8 cellular contexts compared by ENCODE assay signal in the genomic region with DNA sequence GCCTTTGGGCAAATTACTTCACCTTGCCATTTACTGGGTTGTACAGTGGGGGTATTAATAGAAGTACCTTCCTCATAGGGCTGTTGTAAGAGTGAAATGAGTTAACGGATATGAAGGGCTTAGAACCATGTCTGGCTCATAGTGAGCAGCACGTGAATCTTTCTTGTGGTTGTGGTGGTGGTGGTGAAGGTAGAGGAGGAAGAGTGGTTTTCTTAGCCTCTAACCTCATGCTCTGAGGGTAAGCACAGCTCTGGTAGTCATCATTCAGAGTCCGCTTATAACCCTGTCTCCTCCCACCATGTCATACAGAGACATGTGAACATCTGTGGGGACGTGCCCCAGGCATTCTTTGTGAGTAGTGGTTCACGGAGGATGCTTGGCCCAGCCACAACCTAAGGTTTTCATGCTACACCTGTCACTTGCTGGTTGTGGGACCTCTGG. TPM values are rescaled to one million over a fixed set of nuclear protein-coding genes. Genes with fewer than 3 reads are reported as not detected.
DNase-seq lines count a peak whose midpoint lies in the region; ATAC-seq and TF ChIP-seq lines count a peak whose summit lies in the region.

No MANE protein-coding gene starts in this region.

- no TSS peak for BruUV-seq in mammary epithelial cell (replicated peaks; lab: Mats Ljungman, UMichigan)

- dilution Hi-C loops in mammary epithelial cell (cut with HindIII; ENCODE audit: low sequenced_read_pairs), result no loop called here

- H3K27ac ChIP-seq in MM.1S (ENCODE audit: low read length) (peak overlapping the region; percentile 80), mammary epithelial cell (ENCODE audit: insufficient read depth, low read depth, low read length) (no peak overlapping the region), lower lobe of right lung (no peak overlapping the region), WERI-Rb-1 (no peak overlapping the region)

- H3K4me3 ChIP-seq in MM.1S (ENCODE audit: low read length) (0 out of 2 replicates have a peak overlapping the region, but pooled peaks have one; percentile 23), mammary epithelial cell (replicated peaks in 1 of 3; ENCODE audit: insufficient read depth in 1 of 3, low read depth in 2 of 3, low read length in 3 of 3) (no peak overlapping the region), lower lobe of right lung (no peak overlapping the region), WERI-Rb-1 (ENCODE audit: low read depth, low read length) (no peak overlapping the region)

- DNase-seq in EH (ENCODE audit: low read depth) (peak; percentile 20), MM.1S (peak; percentile 97), mammary epithelial cell (peak; percentile 76), DMS114 treated with DMSO at 0.1 percent for 48 hours (lab: John Stamatoyannopoulos, UW; ENCODE audit: unreplicated experiment) (no peak), NCI-H1048 (lab: John Stamatoyannopoulos, UW) (no peak), lower lobe of right lung (no peak), WERI-Rb-1 (no peak)

- H3F3A ChIP-seq in MM.1S (ENCODE audit: insufficient read depth, low read length), result peaks cover 18% of the 10 kb centered on the region

- WGBS in mammary epithelial cell (ENCODE audit: low coverage, missing lambda C conversion rate), result 14% methylated on average over 5 of the region's 5 CpGs

- TF ChIP-seq CTCF in MM.1S (IDR thresholded peaks at IDR 0.05; ENCODE audit: low read length), result no peak
- TF ChIP-seq CTCF in mammary epithelial cell (conservative IDR thresholded peaks at IDR 0.05 in 1 of 2, IDR thresholded peaks at IDR 0.05 in 1 of 2; ENCODE audit: extremely low read depth in 1 of 2, insufficient read depth in 1 of 2, low read depth in 1 of 2, low read length in 2 of 2), result no peak
- no peak for TF ChIP-seq CTCF in lower lobe of right lung (IDR thresholded peaks at IDR 0.05)
- TF ChIP-seq CTCF in WERI-Rb-1 (IDR thresholded peaks at IDR 0.05; ENCODE audit: low read depth, low read length), result no peak

- in situ Hi-C loops in mammary epithelial cell (cut with MboI; ENCODE audit: low sequenced_read_pairs in 2 of 2), result no loop called here

- H2AFZ ChIP-seq in MM.1S (ENCODE audit: low read length) (no peak overlapping the region), mammary epithelial cell (ENCODE audit: low read depth, low read length) (no peak overlapping the region)

- CTCF ChIA-PET in mammary epithelial cell (lab: Charles Lee; ENCODE audit: low non-redundant PET), result no interaction called here

- H3K4me2 ChIP-seq in MM.1S (ENCODE audit: low read depth, low read length), result peak overlapping the region; percentile 54
- H3K4me2 ChIP-seq in mammary epithelial cell (ENCODE audit: insufficient read depth, low read depth, low read length), result no peak overlapping the region

- intact Hi-C loops in mammary epithelial cell (cut with micrococcal nuclease), result no loop called here
- intact Hi-C loops in lower lobe of right lung (cut with DNase I), result no loop called here

- no peaks in the 10 kb centered on the region for H4K20me1 ChIP-seq in MM.1S (ENCODE audit: insufficient read depth, low read length)
- H4K20me1 ChIP-seq in mammary epithelial cell (ENCODE audit: insufficient read depth, low read length), result peaks cover 4% of the 10 kb centered on the region

- peaks cover 68% of the 10 kb centered on the region for H3K79me2 ChIP-seq in MM.1S (ENCODE audit: low read length)
- H3K79me2 ChIP-seq in mammary epithelial cell (ENCODE audit: insufficient read depth, low read length), result peaks cover 97% of the 10 kb centered on the region

- no peaks in the 10 kb centered on the region for H3K9me2 ChIP-seq in MM.1S (replicated peaks; ENCODE audit: insufficient read depth, low read length)

- H3K9me3 ChIP-seq in MM.1S (replicated peaks; ENCODE audit: insufficient read depth, low read length) (no peaks in the 10 kb centered on the region), mammary epithelial cell (replicated peaks; ENCODE audit: insufficient read depth, low read length) (no peaks in the 10 kb centered on the region), lower lobe of right lung (no peaks in the 10 kb centered on the region), WERI-Rb-1 (ENCODE audit: severe bottlenecking) (no peaks in the 10 kb centered on the region)

- H3K27me3 ChIP-seq in MM.1S (replicated peaks; ENCODE audit: insufficient read depth, low read length), result no peaks in the 10 kb centered on the region
- no peaks in the 10 kb centered on the region for H3K27me3 ChIP-seq in mammary epithelial cell (ENCODE audit: insufficient read depth, low read length)
- H3K27me3 ChIP-seq in lower lobe of right lung (ENCODE audit: low read depth), result no peaks in the 10 kb centered on the region
- no peaks in the 10 kb centered on the region for H3K27me3 ChIP-seq in WERI-Rb-1 (ENCODE audit: insufficient read depth, low read depth, severe bottlenecking)

- H3K9ac ChIP-seq in MM.1S (ENCODE audit: low read length) (peak overlapping the region; percentile 16; the same call in 1 of the 2 replicates), mammary epithelial cell (ENCODE audit: insufficient read depth, low read length) (no peak overlapping the region)

- H3K36me3 ChIP-seq in MM.1S (replicated peaks; ENCODE audit: insufficient read depth, low read length) (no peaks in the 10 kb centered on the region), mammary epithelial cell (ENCODE audit: insufficient read depth, low read length) (no peaks in the 10 kb centered on the region), lower lobe of right lung (no peaks in the 10 kb centered on the region), WERI-Rb-1 (no peaks in the 10 kb centered on the region)

- ATAC-seq in GM21528 (IDR thresholded peaks at IDR 0.05; ENCODE audit: low FRiP score, unreplicated experiment) (peak; percentile 91), lower lobe of right lung (no peak)

- H3K4me1 ChIP-seq in MM.1S (ENCODE audit: low read length), result peaks cover 31% of the 10 kb centered on the region
- peaks cover 22% of the 10 kb centered on the region for H3K4me1 ChIP-seq in mammary epithelial cell (ENCODE audit: insufficient read depth, low read length)
- peaks cover 15% of the 10 kb centered on the region for H3K4me1 ChIP-seq in lower lobe of right lung

RNA-seq across cellular contexts. Expression of gene TEAD1, which starts 43.6 kb away (rescaled TPM):
- total RNA-seq in mammary epithelial cell (100 to 1,000 TPM in 1 of 2 donors, 10 to 100 TPM in 1; 93.9 to 107 TPM), lower lobe of right lung (51.9 TPM)
- polyA plus RNA-seq in mammary epithelial cell, result 21.3 TPM
- 88.8 TPM for polyA minus RNA-seq in mammary epithelial cell

Comparison
In these comparisons a context has a peak if more than half of its experiments do, and no peak if none do; other contexts are left out.
1. DNase-seq: peak in EH (single experiment), MM.1S (single experiment) and mammary epithelial cell (single experiment); none in DMS114 treated with DMSO at 0.1 percent for 48 hours (single experiment), NCI-H1048 (single experiment), lower lobe of right lung (single experiment) and WERI-Rb-1 (single experiment).